Comparison of ENCODE assay signal across 32 cellular contexts in genomic region chr2:227867386-227867785, GRCh38. TPM values are rescaled to one million over a fixed set of nuclear protein-coding genes. Genes with fewer than 3 reads are reported as not detected.
"Had no signal": no experiment of that assay in that cellular context is flagged by ENCODE, and none has a peak within 500 bp of the region (broad histone marks: within the 10 kb centered on the region; RNA-seq: fewer than 3 reads in every experiment).

No MANE protein-coding gene starts in this region.

- H3K9me3 ChIP-seq: adrenal gland, body of pancreas, breast epithelium had no signal

- H3K36me3 ChIP-seq: adrenal gland, brain microvascular endothelial cell, breast epithelium had no signal

- FAIRE-seq: astrocyte, TTC549 had no signal

- H3K4me1 ChIP-seq: adrenal gland, breast epithelium had no signal

- H3K27ac ChIP-seq: adrenal gland, body of pancreas, brain microvascular endothelial cell, breast epithelium, VCaP had no signal

- H3K4me3 ChIP-seq: adrenal gland, body of pancreas, breast epithelium had no signal

- DNase-seq: activated B cell treated with CpG ODN at 0.5 μM for 24 hours; activated CD4-positive, alpha-beta memory T cell treated with anti-CD3 and anti-CD28 coated beads for 36 hours; activated CD4-positive, alpha-beta T cell treated with anti-CD3 and anti-CD28 coated beads for 4 hours; activated CD4-positive, alpha-beta T cell treated with anti-CD3 and anti-CD28 coated beads, Interleukin-2, amount 10 ng/mL, durations not matched to agents 7 days and 5 days; activated CD4-positive, CD25-positive, alpha-beta regulatory T cell treated with anti-CD3 and anti-CD28 coated beads, Interleukin-2, amount 50 U/mL, for 72 hours; activated CD8-positive, alpha-beta memory T cell treated with anti-CD3 and anti-CD28 coated beads, Interleukin-2, amount 50 U/mL, for 4 hours; activated CD8-positive, alpha-beta T cell treated with anti-CD3 and anti-CD28 coated beads for 36 hours; activated effector memory CD4-positive, alpha-beta T cell treated with anti-CD3 and anti-CD28 coated beads, Interleukin-2, amount 50 U/mL, for 16 hours; activated gamma-delta T cell treated with Interleukin-2 at 50 U/mL for 16 hours; activated naive CD4-positive, alpha-beta T cell; activated naive CD4-positive, alpha-beta T cell treated with anti-CD3 and anti-CD28 coated beads for 36 hours; activated naive CD4-positive, alpha-beta T cell treated with anti-CD3 and anti-CD28 coated beads, Interleukin-2, amount 50 U/mL, for 16 hours; activated naive CD8-positive, alpha-beta T cell treated with anti-CD3 and anti-CD28 coated beads for 36 hours; activated T-cell treated with anti-CD3 and anti-CD28 coated beads for 4 hours; activated T-cell treated with anti-CD3 and anti-CD28 coated beads, Interleukin-2, amount 50 U/mL, for 1 hour; activated T-cell treated with anti-CD3 and anti-CD28 coated beads, Interleukin-2, amount 50 U/mL, for 4 hours; activated T-cell treated with anti-CD3 and anti-CD28 coated beads, Interleukin-2, amount 50 U/mL, for 72 hours; adrenal gland; amniotic stem cell; aorta; body of pancreas; brain microvascular endothelial cell; central memory CD4-positive, alpha-beta T cell; T-helper 1 cell; T-helper 2 cell; T-helper 9 cell had no signal

- H3K27me3 ChIP-seq: body of pancreas, brain microvascular endothelial cell had no signal

- ATAC-seq: activated CD8-positive, alpha-beta T cell treated with anti-CD3 and anti-CD28 coated beads for 36 hours; activated naive CD4-positive, alpha-beta T cell treated with anti-CD3 and anti-CD28 coated beads, Interleukin-2, amount 50 U/mL, for 72 hours; activated T-cell treated with anti-CD3 and anti-CD28 coated beads, Interleukin-2, amount 50 U/mL, for 4 hours; activated T-cell treated with anti-CD3 and anti-CD28 coated beads, Interleukin-2, amount 50 U/mL, for 72 hours; activated T-helper 17 cell treated with anti-CD3 and anti-CD28 coated beads, Interleukin-2, amount 50 U/mL, for 72 hours; body of pancreas had no signal

RNA-seq across cellular contexts. Expression of gene DAW1, which starts 4.0 kb away (rescaled TPM):
- polyA plus RNA-seq: adrenal gland had no signal
